Comparison of ENCODE assay signal across 8 cellular contexts in genomic region chr4:81913427-81913878, GRCh38.
DNase-seq lines count a peak whose midpoint lies in the region; ATAC-seq lines count a peak whose summit lies in the region.

No MANE protein-coding gene starts in this region.

- POLR2A ChIA-PET in CD8-positive, alpha-beta memory T cell (lab: Charles Lee) = no interaction called here

- no peaks in the 10 kb centered on the region for H3K27me3 ChIP-seq in CD8-positive, alpha-beta memory T cell (ENCODE audit: insufficient read depth, low read length, poor library complexity, severe bottlenecking)

- H3K4me3 ChIP-seq in CD8-positive, alpha-beta memory T cell (ENCODE audit: low read length) = no peak overlapping the region

- peak; percentile 88 for ATAC-seq in GM19324 (IDR thresholded peaks at IDR 0.05; ENCODE audit: low FRiP score, unreplicated experiment)
- peak; percentile 85 for ATAC-seq in HG03439 (IDR thresholded peaks at IDR 0.05; ENCODE audit: unreplicated experiment)

- no peaks in the 10 kb centered on the region for H3K9me3 Mint-ChIP-seq in CD8-positive, alpha-beta memory T cell
- no peaks in the 10 kb centered on the region for H3K9me3 Mint-ChIP-seq in activated naive CD4-positive, alpha-beta T cell treated with anti-CD3 and anti-CD28 coated beads for 36 hours

- CTCF ChIA-PET in CD8-positive, alpha-beta memory T cell (lab: Charles Lee) = interaction anchor here (0.7 to 1.9 kb wide), 10 partner anchors 9 to 355 kb away, joined by 3 to 7 read pairs (median 3); no protein-coding TSS in a partner anchor
- CTCF ChIA-PET in activated naive CD4-positive, alpha-beta T cell treated with anti-CD3 and anti-CD28 coated beads for 36 hours (lab: Charles Lee) = interaction anchor here (0.6 to 3.0 kb wide), 16 partner anchors 9 to 507 kb away, joined by 3 to 9 read pairs (median 3); no protein-coding TSS in a partner anchor

- peak overlapping the region in 1 of 8 donors; percentile 16 for H3K27ac Mint-ChIP-seq in CD8-positive, alpha-beta memory T cell
- H3K27ac Mint-ChIP-seq in activated naive CD4-positive, alpha-beta T cell treated with anti-CD3 and anti-CD28 coated beads for 36 hours = no peak overlapping the region

- peak; percentile 3 to 70 (median 27) for DNase-seq in CD8-positive, alpha-beta memory T cell
- DNase-seq in SK-MEL-5 (ENCODE audit: low read depth, low spot score) (peak; percentile 66), iPS DF 4.7 (ENCODE audit: extremely low read depth, low spot score) (peak; percentile 62), NCI-H1930 (lab: John Stamatoyannopoulos, UW) (no peak)
- peak; percentile 74 for DNase-seq in activated naive CD4-positive, alpha-beta T cell treated with anti-CD3 and anti-CD28 coated beads for 36 hours
- peak; percentile 53 to 64 for DNase-seq in stimulated activated CD4-positive, alpha-beta T cell treated with anti-CD3 and anti-CD28 coated beads, Interleukin-2, amount 100 ng/mL, for 24 hours

- no peak overlapping the region for H3K27ac ChIP-seq in CD8-positive, alpha-beta memory T cell (ENCODE audit: low read depth, low read length)

- in situ Hi-C loops in SK-MEL-5 (cut with HindIII; ENCODE audit: low pct_unique_long_range_greater_than_20kb, low sequenced_read_pairs) = no loop called here

- H3K4me1 ChIP-seq in CD8-positive, alpha-beta memory T cell (ENCODE audit: insufficient read depth, low read length) = no peaks in the 10 kb centered on the region

- H3K36me3 Mint-ChIP-seq in CD8-positive, alpha-beta memory T cell = no peaks in the 10 kb centered on the region
- no peaks in the 10 kb centered on the region for H3K36me3 Mint-ChIP-seq in activated naive CD4-positive, alpha-beta T cell treated with anti-CD3 and anti-CD28 coated beads for 36 hours (ENCODE audit: low read depth)

- H3K4me1 Mint-ChIP-seq in CD8-positive, alpha-beta memory T cell = peaks cover 4 to 7% (median 5%) of the 10 kb centered on the region in 3 donors
- peaks cover 2% of the 10 kb centered on the region for H3K4me1 Mint-ChIP-seq in activated naive CD4-positive, alpha-beta T cell treated with anti-CD3 and anti-CD28 coated beads for 36 hours (ENCODE audit: low read depth)

- H3K9me3 ChIP-seq in CD8-positive, alpha-beta memory T cell (ENCODE audit: low read length) = no peaks in the 10 kb centered on the region

- no peaks in the 10 kb centered on the region for H3K36me3 ChIP-seq in CD8-positive, alpha-beta memory T cell (ENCODE audit: insufficient read depth, low read length)

- intact Hi-C loops in activated naive CD4-positive, alpha-beta T cell treated with anti-CD3 and anti-CD28 coated beads for 36 hours (cut with micrococcal nuclease) = loop anchor here (2.0 to 5.0 kb wide), 2 partner anchors 289 to 355 kb away; no protein-coding TSS in a partner anchor

- peaks cover 10 to 13% of the 10 kb centered on the region in 2 donors for H3K27me3 Mint-ChIP-seq in CD8-positive, alpha-beta memory T cell
- H3K27me3 Mint-ChIP-seq in activated naive CD4-positive, alpha-beta T cell treated with anti-CD3 and anti-CD28 coated beads for 36 hours (ENCODE audit: low read depth) = peaks cover 8% of the 10 kb centered on the region

- H3K4me3 Mint-ChIP-seq in CD8-positive, alpha-beta memory T cell = no peak overlapping the region
- H3K4me3 Mint-ChIP-seq in activated naive CD4-positive, alpha-beta T cell treated with anti-CD3 and anti-CD28 coated beads for 36 hours = no peak overlapping the region

Comparison
In these comparisons a context has a peak if more than half of its experiments do, and no peak if none do; other contexts are left out.
1. DNase-seq: peak in CD8-positive, alpha-beta memory T cell (5 of 5), SK-MEL-5 (single experiment), activated naive CD4-positive, alpha-beta T cell treated with anti-CD3 and anti-CD28 coated beads for 36 hours (single experiment), iPS DF 4.7 (single experiment) and stimulated activated CD4-positive, alpha-beta T cell treated with anti-CD3 and anti-CD28 coated beads, Interleukin-2, amount 100 ng/mL, for 24 hours (2 of 2); none in NCI-H1930 (0 of 2).